ENCODE assay signal across 2 cellular contexts in the genomic region with DNA sequence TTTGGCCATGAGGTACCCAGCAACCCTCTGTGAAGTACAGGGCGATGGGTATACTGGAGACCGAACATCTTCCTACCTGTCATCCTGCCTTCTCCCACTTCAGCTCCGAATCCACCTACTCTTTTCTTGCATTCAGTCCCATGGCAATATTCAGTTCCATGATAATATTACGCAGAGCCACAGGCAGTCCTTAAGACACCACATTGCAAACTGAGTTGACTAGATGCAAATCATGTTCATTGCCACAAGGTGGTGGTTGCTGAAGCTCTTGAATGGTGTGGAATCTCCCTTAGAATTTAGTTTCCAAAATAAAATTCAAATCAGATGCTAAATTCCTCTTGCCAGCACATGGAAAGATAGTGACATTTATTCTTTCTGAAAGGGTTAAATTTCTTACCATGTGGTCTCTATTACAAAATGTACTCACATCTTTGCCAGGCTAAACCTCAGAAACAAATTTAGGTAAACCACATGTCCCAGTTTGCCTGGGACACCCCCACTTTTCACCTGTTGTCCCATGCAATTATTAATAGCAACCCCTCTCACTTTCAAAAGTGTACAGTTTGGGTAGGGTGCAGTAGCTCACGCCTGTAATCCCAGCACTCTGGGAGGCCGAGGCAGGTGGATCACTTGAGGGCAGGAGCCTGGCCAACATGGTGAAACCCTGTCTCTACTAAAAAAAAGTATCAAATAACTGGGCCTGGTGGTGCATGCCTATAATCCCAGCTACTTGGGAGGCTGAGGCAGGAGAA.
TF ChIP-seq lines count a peak whose summit lies in the region.

No MANE protein-coding gene starts in this region.

TF ChIP-seq in SK-N-SH, 30 proteins besides CTCF, POLR2A, EP300 and RAD21 (continued from another document):
- TF ChIP-seq CHD2 (IDR thresholded peaks at IDR 0.05; ENCODE audit: low read length, partially characterized antibody): no peak
- TF ChIP-seq MXI1 (IDR thresholded peaks at IDR 0.05; ENCODE audit: low read depth, low read length): no peak
- TF ChIP-seq NFIC (IDR thresholded peaks at IDR 0.05; ENCODE audit: borderline replicate concordance): no peak
- no peak for TF ChIP-seq SIN3A (IDR thresholded peaks at IDR 0.05; ENCODE audit: borderline replicate concordance, low read depth, low read length)

TF ChIP-seq in SK-N-SH treated with all-trans-retinoic acid at 6 μM for 48 hours, 23 proteins besides CTCF, POLR2A, EP300 and RAD21 (continued from another document):
- TF ChIP-seq TOX (CRISPR knock-in tag; IDR thresholded peaks at IDR 0.05; ENCODE audit: borderline replicate concordance) (no peak), CSDC2 (CRISPR knock-in tag; IDR thresholded peaks at IDR 0.05) (no peak), ISL1 (CRISPR knock-in tag; IDR thresholded peaks at IDR 0.05) (no peak), GLIS3 (CRISPR knock-in tag; IDR thresholded peaks at IDR 0.05) (no peak)
- TF ChIP-seq, protein P1, sequence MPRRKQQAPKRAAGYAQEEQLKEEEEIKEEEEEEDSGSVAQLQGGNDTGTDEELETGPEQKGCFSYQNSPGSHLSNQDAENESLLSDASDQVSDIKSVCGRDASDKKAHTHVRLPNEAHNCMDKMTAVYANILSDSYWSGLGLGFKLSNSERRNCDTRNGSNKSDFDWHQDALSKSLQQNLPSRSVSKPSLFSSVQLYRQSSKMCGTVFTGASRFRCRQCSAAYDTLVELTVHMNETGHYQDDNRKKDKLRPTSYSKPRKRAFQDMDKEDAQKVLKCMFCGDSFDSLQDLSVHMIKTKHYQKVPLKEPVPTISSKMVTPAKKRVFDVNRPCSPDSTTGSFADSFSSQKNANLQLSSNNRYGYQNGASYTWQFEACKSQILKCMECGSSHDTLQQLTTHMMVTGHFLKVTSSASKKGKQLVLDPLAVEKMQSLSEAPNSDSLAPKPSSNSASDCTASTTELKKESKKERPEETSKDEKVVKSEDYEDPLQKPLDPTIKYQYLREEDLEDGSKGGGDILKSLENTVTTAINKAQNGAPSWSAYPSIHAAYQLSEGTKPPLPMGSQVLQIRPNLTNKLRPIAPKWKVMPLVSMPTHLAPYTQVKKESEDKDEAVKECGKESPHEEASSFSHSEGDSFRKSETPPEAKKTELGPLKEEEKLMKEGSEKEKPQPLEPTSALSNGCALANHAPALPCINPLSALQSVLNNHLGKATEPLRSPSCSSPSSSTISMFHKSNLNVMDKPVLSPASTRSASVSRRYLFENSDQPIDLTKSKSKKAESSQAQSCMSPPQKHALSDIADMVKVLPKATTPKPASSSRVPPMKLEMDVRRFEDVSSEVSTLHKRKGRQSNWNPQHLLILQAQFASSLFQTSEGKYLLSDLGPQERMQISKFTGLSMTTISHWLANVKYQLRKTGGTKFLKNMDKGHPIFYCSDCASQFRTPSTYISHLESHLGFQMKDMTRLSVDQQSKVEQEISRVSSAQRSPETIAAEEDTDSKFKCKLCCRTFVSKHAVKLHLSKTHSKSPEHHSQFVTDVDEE (CRISPR knock-in tag; IDR thresholded peaks at IDR 0.05): no peak
TF ChIP-seq in SK-N-SH treated with all-trans-retinoic acid at 6 μM for 48 hours: peak in this region for 0.
